In the genomic region with DNA sequence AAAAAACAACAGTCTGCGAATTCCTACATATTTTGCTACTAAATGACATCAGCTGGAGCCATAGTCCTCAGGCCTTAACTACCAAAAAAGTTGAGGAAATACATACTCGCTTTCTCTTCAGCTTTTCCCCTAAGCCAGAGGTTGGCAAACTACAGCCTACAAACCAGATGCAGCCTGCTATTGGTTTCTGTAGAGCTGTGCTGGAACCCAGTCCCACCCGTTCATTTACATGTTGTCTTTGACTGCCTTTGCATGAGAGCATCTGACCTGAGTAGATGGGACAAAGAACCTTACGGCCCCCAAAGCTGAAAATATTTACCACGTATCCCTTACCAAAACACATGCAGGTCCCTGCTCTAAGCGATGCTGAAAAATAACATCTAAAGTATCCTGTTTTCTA, we compare ENCODE assay signal across 24 cellular contexts.
"Had no signal": no experiment of that assay in that cellular context is flagged by ENCODE, and none has a peak within 500 bp of the region (broad histone marks: within the 10 kb centered on the region; RNA-seq: fewer than 3 reads in every experiment).

No MANE protein-coding gene starts in this region.

- DNase-seq: Karpas-422, KBM-7, MM.1S, MV-4-11, NCI-H1105, NCI-H1417 treated with DMSO at 0.1 percent for 48 hours, NCI-H1436 treated with DMSO at 0.1 percent for 48 hours, NCI-H1694 treated with DMSO at 0.1 percent for 48 hours, NCI-H187 treated with DMSO at 0.1 percent for 48 hours, NCI-H2029, NCI-H2081, NCI-H2171 treated with DMSO at 0.1 percent for 48 hours, NCI-H2227 treated with DMSO at 0.1 percent for 48 hours, NCI-H345, NCI-H446, NCI-H510A treated with DMSO at 0.1 percent for 48 hours, NCI-H524 treated with DMSO at 0.1 percent for 48 hours, NCI-H526 treated with DMSO at 0.1 percent for 48 hours, NCI-H774, PC-9, SHP77 treated with DMSO at 0.1 percent for 48 hours, SK-N-SH, SW 1271 had no signal

- ATAC-seq: Panc1 had no signal
